In the genomic region with DNA sequence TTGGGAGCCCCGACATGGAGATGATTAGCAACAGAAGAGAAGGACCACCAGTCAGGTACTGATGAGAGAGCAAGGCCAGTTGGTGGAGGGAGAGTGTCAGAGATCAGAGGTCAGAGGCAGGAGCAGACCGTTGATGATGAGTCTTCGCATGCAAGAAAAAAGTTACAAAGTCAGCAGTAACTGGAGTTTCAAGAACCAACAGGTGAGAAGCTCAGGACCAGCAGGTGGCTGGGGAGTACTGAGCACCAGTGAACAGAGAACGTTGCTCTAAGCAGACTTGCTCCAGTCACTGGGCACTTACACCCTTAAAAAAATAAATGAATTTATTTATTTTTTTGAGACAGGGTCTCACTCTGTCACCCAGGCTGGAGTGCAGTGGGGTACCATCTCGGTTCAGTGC, we compare ENCODE assay signal across 26 cellular contexts. TPM values are rescaled to one million over a fixed set of nuclear protein-coding genes. Genes with fewer than 3 reads are reported as not detected.
"Had no signal": no experiment of that assay in that cellular context is flagged by ENCODE, and none has a peak within 500 bp of the region (broad histone marks: within the 10 kb centered on the region; RNA-seq: fewer than 3 reads in every experiment).

No MANE protein-coding gene starts in this region.

- DNase-seq: activated CD4-positive, alpha-beta memory T cell treated with anti-CD3 and anti-CD28 coated beads, Interleukin-2, amount 10 ng/mL, durations not matched to agents 7 days and 5 days; activated CD4-positive, alpha-beta T cell treated with anti-CD3 and anti-CD28 coated beads for 36 hours; activated CD4-positive, alpha-beta T cell treated with anti-CD3 and anti-CD28 coated beads, Interleukin-2, amount 10 ng/mL, durations not matched to agents 24 days and 14 days; activated CD4-positive, CD25-positive, alpha-beta regulatory T cell; activated CD4-positive, CD25-positive, alpha-beta regulatory T cell treated with anti-CD3 and anti-CD28 coated beads, Interleukin-2, amount 50 U/mL, for 72 hours; activated CD8-positive, alpha-beta memory T cell treated with anti-CD3 and anti-CD28 coated beads for 24 hours; activated effector memory CD4-positive, alpha-beta T cell treated with Interleukin-2 at 50 U/mL for 16 hours; activated gamma-delta T cell treated with Interleukin-2 at 50 U/mL for 16 hours; activated naive CD4-positive, alpha-beta T cell treated with anti-CD3 and anti-CD28 coated beads, Interleukin-2, amount 50 U/mL, for 16 hours; activated naive CD4-positive, alpha-beta T cell treated with Interleukin-2 at 50 U/mL for 16 hours; activated T-cell treated with anti-CD3 and anti-CD28 coated beads, Interleukin-2, amount 50 U/mL, for 4 hours; amniotic stem cell; anterior cingulate cortex; brain microvascular endothelial cell; cortex of kidney; dermis blood vessel endothelial cell; effector CD8-positive, alpha-beta T cell; foreskin fibroblast; head of caudate nucleus; T-helper 2 cell had no signal

- H3K36me3 Mint-ChIP-seq: activated naive CD8-positive, alpha-beta T cell had no signal

- H3K4me1 Mint-ChIP-seq: activated CD4-positive, alpha-beta memory T cell treated with anti-CD3 and anti-CD28 coated beads, Interleukin-2, amount 10 ng/mL, durations not matched to agents 7 days and 5 days; activated CD4-positive, alpha-beta T cell treated with anti-CD3 and anti-CD28 coated beads for 36 hours; activated CD4-positive, alpha-beta T cell treated with anti-CD3 and anti-CD28 coated beads, Interleukin-2, amount 10 ng/mL, durations not matched to agents 24 days and 14 days; central memory CD8-positive, alpha-beta T cell had no signal

- H3K27ac Mint-ChIP-seq: activated CD4-positive, alpha-beta memory T cell treated with anti-CD3 and anti-CD28 coated beads, Interleukin-2, amount 10 ng/mL, durations not matched to agents 7 days and 5 days; activated CD4-positive, alpha-beta T cell treated with anti-CD3 and anti-CD28 coated beads for 36 hours; activated CD4-positive, alpha-beta T cell treated with anti-CD3 and anti-CD28 coated beads, Interleukin-2, amount 10 ng/mL, durations not matched to agents 24 days and 14 days; activated naive CD8-positive, alpha-beta T cell; activated T-helper 17 cell treated with anti-CD3 and anti-CD28 coated beads, Interleukin-2, amount 50 U/mL, for 72 hours had no signal

- H3K4me3 Mint-ChIP-seq: activated CD4-positive, alpha-beta memory T cell treated with anti-CD3 and anti-CD28 coated beads, Interleukin-2, amount 10 ng/mL, durations not matched to agents 7 days and 5 days; activated CD4-positive, alpha-beta T cell treated with anti-CD3 and anti-CD28 coated beads for 36 hours; activated CD4-positive, alpha-beta T cell treated with anti-CD3 and anti-CD28 coated beads, Interleukin-2, amount 10 ng/mL, durations not matched to agents 24 days and 14 days; activated naive CD8-positive, alpha-beta T cell; activated T-cell treated with anti-CD3 and anti-CD28 coated beads, Interleukin-2, amount 50 U/mL, for 4 hours; activated T-helper 17 cell treated with anti-CD3 and anti-CD28 coated beads, Interleukin-2, amount 50 U/mL, for 72 hours; central memory CD8-positive, alpha-beta T cell had no signal

- H3K36me3 ChIP-seq: brain microvascular endothelial cell had no signal

- H3K27ac ChIP-seq: brain microvascular endothelial cell, epithelial cell of prostate had no signal

- H3K27me3 ChIP-seq: brain microvascular endothelial cell had no signal

- H3K9me3 Mint-ChIP-seq: activated CD4-positive, alpha-beta memory T cell treated with anti-CD3 and anti-CD28 coated beads, Interleukin-2, amount 10 ng/mL, durations not matched to agents 7 days and 5 days; activated CD4-positive, alpha-beta T cell treated with anti-CD3 and anti-CD28 coated beads, Interleukin-2, amount 10 ng/mL, durations not matched to agents 24 days and 14 days; activated T-cell treated with anti-CD3 and anti-CD28 coated beads, Interleukin-2, amount 50 U/mL, for 4 hours; activated T-helper 17 cell treated with anti-CD3 and anti-CD28 coated beads, Interleukin-2, amount 50 U/mL, for 72 hours; central memory CD8-positive, alpha-beta T cell had no signal

RNA-seq across cellular contexts. Expression of a gene that starts 44.5 kb away (rescaled TPM):
- total RNA-seq: activated CD4-positive, alpha-beta memory T cell treated with anti-CD3 and anti-CD28 coated beads, Interleukin-2, amount 10 ng/mL, durations not matched to agents 7 days and 5 days; activated CD4-positive, alpha-beta T cell treated with anti-CD3 and anti-CD28 coated beads for 36 hours; activated CD4-positive, alpha-beta T cell treated with anti-CD3 and anti-CD28 coated beads, Interleukin-2, amount 10 ng/mL, durations not matched to agents 24 days and 14 days; activated T-helper 17 cell treated with anti-CD3 and anti-CD28 coated beads, Interleukin-2, amount 50 U/mL, for 72 hours; bronchial epithelial cell; endothelial cell of umbilical vein had no signal
